Comparison of ENCODE assay signal across 8 cellular contexts in the genomic region with DNA sequence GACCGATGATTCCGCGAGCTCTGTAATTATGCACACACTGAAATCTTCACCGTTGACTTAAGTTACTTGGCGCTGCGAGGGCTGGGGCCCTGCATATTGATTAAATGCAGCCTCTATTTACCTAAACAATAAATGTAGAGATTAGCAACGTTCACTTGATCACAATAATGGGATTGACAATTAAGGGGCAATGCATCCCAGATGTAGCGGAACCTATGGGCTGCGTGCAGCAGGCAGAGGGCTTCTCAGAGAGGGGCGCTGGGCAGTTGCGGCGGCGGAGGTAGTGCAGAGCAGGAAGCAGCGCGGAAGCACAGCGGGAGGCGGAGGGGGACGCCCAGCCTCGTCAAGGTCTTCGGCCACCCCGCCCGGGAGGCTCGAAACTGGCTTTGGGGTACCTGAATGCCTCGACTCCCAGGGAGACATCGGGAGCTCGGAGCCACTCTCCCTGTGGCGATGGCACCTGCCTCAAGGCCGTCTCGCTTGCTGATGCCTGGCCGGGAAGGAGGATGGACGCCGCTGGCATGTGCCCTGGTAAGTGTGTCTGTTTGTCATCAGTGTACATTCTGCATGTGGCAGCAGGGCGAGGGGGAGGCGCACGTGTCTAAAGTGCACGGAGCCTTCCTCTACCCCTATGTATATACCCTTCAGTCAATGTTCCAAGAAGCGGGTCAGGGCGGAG. TPM values are rescaled to one million over a fixed set of nuclear protein-coding genes. Genes with fewer than 3 reads are reported as not detected.
DNase-seq lines count a peak whose midpoint lies in the region; ATAC-seq and TF ChIP-seq lines count a peak whose summit lies in the region.

No MANE protein-coding gene starts in this region.

- intact Hi-C loops in colonic mucosa (cut with DNase I): no loop called here

- H3K27me3 ChIP-seq in BLaER1 treated with 17β-estradiol and CSF1 and Interleukin-3, amounts not matched to agents 10 nM and 100 nM: peaks cover 82 to 100% (median 92%) of the 10 kb centered on the region in 11 experiments
- no peaks in the 10 kb centered on the region for H3K27me3 ChIP-seq in Karpas-422 (ENCODE audit: low read length)
- H3K27me3 ChIP-seq in colonic mucosa: peaks cover 68% of the 10 kb centered on the region

- no peaks in the 10 kb centered on the region for H3K9me2 ChIP-seq in Karpas-422 (replicated peaks; ENCODE audit: insufficient read depth, low read length)

- no peaks in the 10 kb centered on the region for H3K36me3 ChIP-seq in BLaER1 treated with 17β-estradiol and CSF1 and Interleukin-3, amounts not matched to agents 10 nM and 100 nM
- H3K36me3 ChIP-seq in Karpas-422 (ENCODE audit: insufficient read depth, low read length) (no peaks in the 10 kb centered on the region), colonic mucosa (no peaks in the 10 kb centered on the region)

- peak overlapping the region; percentile 82 to 98 (median 94) for H3K4me3 Mint-ChIP-seq in naive B cell

- peaks cover 0 to 7% of the 10 kb centered on the region in 2 donors for H3K36me3 Mint-ChIP-seq in naive B cell

- no peak overlapping the region for H3K27ac ChIP-seq in BLaER1 treated with 17β-estradiol and CSF1 and Interleukin-3, amounts not matched to agents 10 nM and 100 nM
- H3K27ac ChIP-seq in Karpas-422 (ENCODE audit: low read length) (no peak overlapping the region), colonic mucosa (no peak overlapping the region)

- H3K4me2 ChIP-seq in BLaER1 treated with 17β-estradiol and CSF1 and Interleukin-3, amounts not matched to agents 10 nM and 100 nM: peak overlapping the region; percentile 62 to 91 (median 77)
- peak overlapping the region; percentile 76 for H3K4me2 ChIP-seq in Karpas-422 (ENCODE audit: low read depth, low read length, poor library complexity, severe bottlenecking)

- peaks cover 0 to 18% (median 12%) of the 10 kb centered on the region in 10 experiments; a peak in 16 of 20 replicates for H3K4me1 ChIP-seq in BLaER1 treated with 17β-estradiol and CSF1 and Interleukin-3, amounts not matched to agents 10 nM and 100 nM
- peaks cover 29% of the 10 kb centered on the region for H3K4me1 ChIP-seq in Karpas-422 (ENCODE audit: low read length)
- peaks cover 13% of the 10 kb centered on the region for H3K4me1 ChIP-seq in colonic mucosa

- H2AFZ ChIP-seq in Karpas-422 (ENCODE audit: low read length): peak overlapping the region; percentile 83; the same call in 1 of the 2 replicates

- peaks cover 0 to 54% (median 34%) of the 10 kb centered on the region in 11 experiments; a peak in 16 of 22 replicates for H4K20me1 ChIP-seq in BLaER1 treated with 17β-estradiol and CSF1 and Interleukin-3, amounts not matched to agents 10 nM and 100 nM
- H4K20me1 ChIP-seq in Karpas-422 (ENCODE audit: insufficient read depth, low read depth, low read length): no peaks in the 10 kb centered on the region

- H3K4me1 Mint-ChIP-seq in naive B cell: peaks cover 24 to 37% (median 31%) of the 10 kb centered on the region in 3 donors

- peaks cover 0 to 21% (median 3%) of the 10 kb centered on the region in 7 donors for H3K9me3 Mint-ChIP-seq in naive B cell

- H3K9me3 ChIP-seq in BLaER1 treated with 17β-estradiol and CSF1 and Interleukin-3, amounts not matched to agents 10 nM and 100 nM (replicated peaks in 1 of 11): peaks cover 13 to 36% (median 24%) of the 10 kb centered on the region in 11 experiments
- no peaks in the 10 kb centered on the region for H3K9me3 ChIP-seq in Karpas-422 (ENCODE audit: low read length)
- no peaks in the 10 kb centered on the region for H3K9me3 ChIP-seq in colonic mucosa

- peak overlapping the region; percentile 38 to 88 (median 61) for H3K27ac Mint-ChIP-seq in naive B cell

- peaks cover 77 to 88% (median 80%) of the 10 kb centered on the region in 3 donors for H3K27me3 Mint-ChIP-seq in naive B cell

- H3K79me2 ChIP-seq in Karpas-422 (ENCODE audit: low read length): no peaks in the 10 kb centered on the region

- ATAC-seq in naive B cell (ENCODE audit: low read depth in 2 of 2): peak; percentile 32 to 38
- no peak for ATAC-seq in HG02571 (IDR thresholded peaks at IDR 0.05; ENCODE audit: unreplicated experiment)
- ATAC-seq in GM21367 (IDR thresholded peaks at IDR 0.05; ENCODE audit: unreplicated experiment): no peak

- peak overlapping the region; percentile 37 to 67 (median 54); a peak in 18 of 20 replicates for H3K4me3 ChIP-seq in BLaER1 treated with 17β-estradiol and CSF1 and Interleukin-3, amounts not matched to agents 10 nM and 100 nM
- peak overlapping the region; percentile 63 for H3K4me3 ChIP-seq in Karpas-422 (ENCODE audit: low read length)
- H3K4me3 ChIP-seq in colonic mucosa: peak overlapping the region; percentile 39

- H3K9ac ChIP-seq in BLaER1 treated with 17β-estradiol and CSF1 and Interleukin-3, amounts not matched to agents 10 nM and 100 nM: no peak overlapping the region
- H3K9ac ChIP-seq in Karpas-422 (ENCODE audit: low read length): peak overlapping the region; percentile 50; the same call in 1 of the 2 replicates
- no peak overlapping the region for H3K9ac ChIP-seq in colonic mucosa (ENCODE audit: low read depth in 2 of 2, low read length in 2 of 2)

- DNase-seq in Karpas-422 (no peak), colonic mucosa (no peak), naive B cell (no peak), HPDE6-E6E7 (ENCODE audit: extremely low spot score) (no peak), cerebellar nuclear complex (lab: John Stamatoyannopoulos, UW) (no peak)

- no peak for TF ChIP-seq CTCF in colonic mucosa (IDR thresholded peaks at IDR 0.05)

RNA-seq across cellular contexts. Expression of a gene that starts 7.7 kb away (rescaled TPM):
- not detected in 2 replicates for total RNA-seq in Karpas-422 (2014; rRNA removed; shearing (Covaris generic); ENCODE audit: low replicate concordance)
- total RNA-seq in colonic mucosa: not detected
- polyA plus RNA-seq in naive B cell (ENCODE audit: low read depth in 6 of 6): not detected

Comparison
In these comparisons a context has a peak if more than half of its experiments do, and no peak if none do; other contexts are left out.
1. ATAC-seq: peak in naive B cell (2 of 2); none in HG02571 (single experiment) and GM21367 (single experiment).
2. Peak in every context shown above with its lines, with median percentiles within 50 percentile points of each other: H3K4me3 ChIP-seq.